1 cellular context compared by ENCODE assay signal in genomic region chr12:57846577-57847319, GRCh38.
TF ChIP-seq lines count a peak whose summit lies in the region.

A gene with protein sequence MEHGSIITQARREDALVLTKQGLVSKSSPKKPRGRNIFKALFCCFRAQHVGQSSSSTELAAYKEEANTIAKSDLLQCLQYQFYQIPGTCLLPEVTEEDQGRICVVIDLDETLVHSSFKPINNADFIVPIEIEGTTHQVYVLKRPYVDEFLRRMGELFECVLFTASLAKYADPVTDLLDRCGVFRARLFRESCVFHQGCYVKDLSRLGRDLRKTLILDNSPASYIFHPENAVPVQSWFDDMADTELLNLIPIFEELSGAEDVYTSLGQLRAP (minus strand): TSS chr12:57846729. CDS start chr12:57846435, 294 bp downstream.

TF ChIP-seq in GM12878, 131 proteins besides CTCF, POLR2A, EP300 and RAD21 (continued from another document):
- TF ChIP-seq FOXM1 (IDR thresholded peaks at IDR 0.05; ENCODE audit: low read depth, low read length) (no peak), EZH2 (IDR thresholded peaks at IDR 0.05; ENCODE audit: borderline replicate concordance, control insufficient read depth, low read depth, low read length) (no peak), YBX1 (IDR thresholded peaks at IDR 0.05) (no peak), KAT2A (conservative IDR thresholded peaks at IDR 0.05; ENCODE audit: control insufficient read depth, low read depth, low read length) (no peak)
- TF ChIP-seq, protein P1, sequence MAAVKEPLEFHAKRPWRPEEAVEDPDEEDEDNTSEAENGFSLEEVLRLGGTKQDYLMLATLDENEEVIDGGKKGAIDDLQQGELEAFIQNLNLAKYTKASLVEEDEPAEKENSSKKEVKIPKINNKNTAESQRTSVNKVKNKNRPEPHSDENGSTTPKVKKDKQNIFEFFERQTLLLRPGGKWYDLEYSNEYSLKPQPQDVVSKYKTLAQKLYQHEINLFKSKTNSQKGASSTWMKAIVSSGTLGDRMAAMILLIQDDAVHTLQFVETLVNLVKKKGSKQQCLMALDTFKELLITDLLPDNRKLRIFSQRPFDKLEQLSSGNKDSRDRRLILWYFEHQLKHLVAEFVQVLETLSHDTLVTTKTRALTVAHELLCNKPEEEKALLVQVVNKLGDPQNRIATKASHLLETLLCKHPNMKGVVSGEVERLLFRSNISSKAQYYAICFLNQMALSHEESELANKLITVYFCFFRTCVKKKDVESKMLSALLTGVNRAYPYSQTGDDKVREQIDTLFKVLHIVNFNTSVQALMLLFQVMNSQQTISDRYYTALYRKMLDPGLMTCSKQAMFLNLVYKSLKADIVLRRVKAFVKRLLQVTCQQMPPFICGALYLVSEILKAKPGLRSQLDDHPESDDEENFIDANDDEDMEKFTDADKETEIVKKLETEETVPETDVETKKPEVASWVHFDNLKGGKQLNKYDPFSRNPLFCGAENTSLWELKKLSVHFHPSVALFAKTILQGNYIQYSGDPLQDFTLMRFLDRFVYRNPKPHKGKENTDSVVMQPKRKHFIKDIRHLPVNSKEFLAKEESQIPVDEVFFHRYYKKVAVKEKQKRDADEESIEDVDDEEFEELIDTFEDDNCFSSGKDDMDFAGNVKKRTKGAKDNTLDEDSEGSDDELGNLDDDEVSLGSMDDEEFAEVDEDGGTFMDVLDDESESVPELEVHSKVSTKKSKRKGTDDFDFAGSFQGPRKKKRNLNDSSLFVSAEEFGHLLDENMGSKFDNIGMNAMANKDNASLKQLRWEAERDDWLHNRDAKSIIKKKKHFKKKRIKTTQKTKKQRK (IDR thresholded peaks at IDR 0.05; ENCODE audit: low read depth, low read length): no peak
TF ChIP-seq in GM12878: peak in this region for 20.
